Comparison of ENCODE assay signal across 27 cellular contexts in the genomic region with DNA sequence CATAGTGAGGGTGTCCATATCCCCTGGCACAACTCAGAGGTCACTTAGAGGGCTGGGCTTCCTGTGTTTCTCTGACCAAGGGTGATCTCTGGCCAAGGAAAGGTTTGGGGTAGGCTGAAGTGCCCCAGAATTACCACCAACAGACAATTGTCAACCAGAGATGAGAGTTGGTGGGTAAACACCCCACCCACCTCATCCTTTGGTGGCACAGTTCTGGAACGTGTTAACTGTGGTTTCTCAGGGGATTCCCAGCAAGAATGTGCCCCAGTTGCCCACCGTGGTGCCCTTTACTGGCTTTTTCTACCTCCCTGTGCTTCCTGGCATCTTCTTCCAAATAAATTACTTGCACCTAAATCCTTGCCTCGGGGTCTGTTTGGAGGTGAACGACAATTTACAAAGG. TPM values are rescaled to one million over a fixed set of nuclear protein-coding genes. Genes with fewer than 3 reads are reported as not detected.
DNase-seq lines count a peak whose midpoint lies in the region; ATAC-seq, FAIRE-seq and TF ChIP-seq lines count a peak whose summit lies in the region.
"Had no signal": no experiment of that assay in that cellular context is flagged by ENCODE, and none has a peak within 500 bp of the region (broad histone marks: within the 10 kb centered on the region; RNA-seq: fewer than 3 reads in every experiment).

No MANE protein-coding gene starts in this region.

- 26% methylated on average over 4 of the region's 4 CpGs for WGBS in GM12878 (ENCODE audit: insufficient coverage, insufficient replicate concordance, low lambda C conversion rate, missing lambda C conversion rate)

- H3K27me3 Mint-ChIP-seq in activated CD8-positive, alpha-beta T cell treated with anti-CD3 and anti-CD28 coated beads for 36 hours, result peaks cover 19% of the 10 kb centered on the region
- H3K27me3 Mint-ChIP-seq in activated CD8-positive, alpha-beta T cell treated with anti-CD3 and anti-CD28 coated beads, Interleukin-2, amount 10 ng/mL, durations not matched to agents 7 days and 5 days (ENCODE audit: low read depth), result no peaks in the 10 kb centered on the region
- H3K27me3 Mint-ChIP-seq in mesothelial cell of epicardium (ENCODE audit: low read depth), result no peaks in the 10 kb centered on the region

- H4K20me1 ChIP-seq in GM12878 (ENCODE audit: control insufficient read depth, insufficient read depth), result no peaks in the 10 kb centered on the region

- no peak overlapping the region for H3K4me3 Mint-ChIP-seq in activated CD8-positive, alpha-beta T cell treated with anti-CD3 and anti-CD28 coated beads for 36 hours
- H3K4me3 Mint-ChIP-seq in activated CD8-positive, alpha-beta T cell treated with anti-CD3 and anti-CD28 coated beads, Interleukin-2, amount 10 ng/mL, durations not matched to agents 7 days and 5 days, result no peak overlapping the region
- H3K4me3 Mint-ChIP-seq in mesothelial cell of epicardium, result no peak overlapping the region

- CTCF ChIA-PET in activated CD8-positive, alpha-beta T cell treated with anti-CD3 and anti-CD28 coated beads for 36 hours (lab: Charles Lee), result interaction anchor here (1.4 kb wide), 1 partner anchor 531 kb away, joined by 4 read pairs; no protein-coding TSS in a partner anchor
- CTCF ChIA-PET in activated CD8-positive, alpha-beta T cell treated with anti-CD3 and anti-CD28 coated beads, Interleukin-2, amount 10 ng/mL, durations not matched to agents 7 days and 5 days (lab: Charles Lee), result no interaction called here
- CTCF ChIA-PET in GM12878 (lab: Yijun Ruan, JAX), result interaction anchor here (3.2 to 6.2 kb wide), 2 partner anchors 8 to 18 kb away, joined by 23 to 118 read pairs; a partner anchor contains a TSS

- no peak overlapping the region for H3K9ac ChIP-seq in GM12878 (ENCODE audit: control insufficient read depth, insufficient read depth, low read length)

- H2AFZ ChIP-seq in GM12878 (ENCODE audit: control insufficient read depth, low read depth, low read length), result no peak overlapping the region
- H2AFZ ChIP-seq: PC-9 had no signal

- FAIRE-seq in GM12878 (lab: Jason Lieb, UNC), result no peak
- FAIRE-seq: GM18507, H1 had no signal

- TF ChIP-seq POLR2A in GM12878 (IDR thresholded peaks at IDR 0.05; ENCODE audit: low read depth, low read length), result no peak

- H3K27ac ChIP-seq in GM12878 (ENCODE audit: control insufficient read depth, insufficient read depth) (no peak overlapping the region), SJCRH30 (no peak overlapping the region)
- H3K27ac ChIP-seq: HL-60, PC-9, SJSA1 had no signal

- SMC1A ChIA-PET in GM12878 (lab: Charles Lee; ENCODE audit: uncharacterized antibody, unreplicated experiment), result interaction anchor here (3.5 to 6.5 kb wide), 2 partner anchors 18 to 71 kb away, joined by 17 to 42 read pairs; a partner anchor contains a TSS

- RAD21 ChIA-PET in GM12878 (lab: Charles Lee; ENCODE audit: unreplicated experiment), result no interaction called here

- in situ Hi-C loops in GM12878 (cut with MboI), result no loop called here

- H3K4me2 ChIP-seq in GM12878 (ENCODE audit: control insufficient read depth, insufficient read depth), result no peak overlapping the region
- H3K4me2 ChIP-seq: PC-9 had no signal

- H3K9me3 Mint-ChIP-seq in activated CD8-positive, alpha-beta T cell treated with anti-CD3 and anti-CD28 coated beads for 36 hours, result no peaks in the 10 kb centered on the region
- no peaks in the 10 kb centered on the region for H3K9me3 Mint-ChIP-seq in activated CD8-positive, alpha-beta T cell treated with anti-CD3 and anti-CD28 coated beads, Interleukin-2, amount 10 ng/mL, durations not matched to agents 7 days and 5 days (ENCODE audit: insufficient read depth)
- H3K9me3 Mint-ChIP-seq in mesothelial cell of epicardium, result peaks cover 18% of the 10 kb centered on the region

- no peak for TF ChIP-seq CTCF in activated CD8-positive, alpha-beta T cell treated with anti-CD3 and anti-CD28 coated beads for 36 hours (IDR thresholded peaks at IDR 0.05)
- TF ChIP-seq CTCF in GM12878 (IDR thresholded peaks at IDR 0.05 in 2 of 3, conservative IDR thresholded peaks at IDR 0.05 in 1 of 3; ENCODE audit: control insufficient read depth in 2 of 3, extremely low read depth in 1 of 3, insufficient read depth in 1 of 3, low read depth in 3 of 3, low read length in 3 of 3) (no peak), mesothelial cell of epicardium (IDR thresholded peaks at IDR 0.05; ENCODE audit: unreplicated experiment) (no peak)

- H3K36me3 ChIP-seq in GM12878 (ENCODE audit: control insufficient read depth in 2 of 2, insufficient read depth in 2 of 2, low read length in 1 of 2), result no peaks in the 10 kb centered on the region
- no peaks in the 10 kb centered on the region for H3K36me3 ChIP-seq in SJCRH30
- H3K36me3 ChIP-seq: BE2C, SJSA1 had no signal

- no peak for TF ChIP-seq EP300 in GM12878 (IDR thresholded peaks at IDR 0.05; ENCODE audit: borderline replicate concordance in 1 of 2, control insufficient read depth in 1 of 2, low read depth in 2 of 2, low read length in 2 of 2)

- POLR2A ChIA-PET in activated CD8-positive, alpha-beta T cell treated with anti-CD3 and anti-CD28 coated beads for 36 hours (lab: Charles Lee), result no interaction called here
- POLR2A ChIA-PET in activated CD8-positive, alpha-beta T cell treated with anti-CD3 and anti-CD28 coated beads, Interleukin-2, amount 10 ng/mL, durations not matched to agents 7 days and 5 days (lab: Charles Lee), result no interaction called here
- POLR2A ChIA-PET in GM12878 (lab: Charles Lee), result no interaction called here

- H3K4me1 ChIP-seq in GM12878 (ENCODE audit: control insufficient read depth, insufficient read depth, low read length), result peaks cover 3% of the 10 kb centered on the region
- H3K4me1 ChIP-seq in SJCRH30, result no peaks in the 10 kb centered on the region
- H3K4me1 ChIP-seq: BE2C had no signal

- no peaks in the 10 kb centered on the region for H3K9me3 ChIP-seq in GM12878 (replicated peaks; ENCODE audit: control insufficient read depth, insufficient read depth, low read length)
- H3K9me3 ChIP-seq in SJCRH30 (replicated peaks), result no peaks in the 10 kb centered on the region
- H3K9me3 ChIP-seq: BE2C, SJSA1 had no signal

- no TSS peak for BruUV-seq in GM12878 (replicated peaks; lab: Mats Ljungman, UMichigan)

- peak; percentile 28 for DNase-seq in activated CD8-positive, alpha-beta T cell treated with anti-CD3 and anti-CD28 coated beads for 36 hours
- DNase-seq in activated CD8-positive, alpha-beta T cell treated with anti-CD3 and anti-CD28 coated beads, Interleukin-2, amount 10 ng/mL, durations not matched to agents 7 days and 5 days, result no peak
- DNase-seq in GM12878 (ENCODE audit: low read depth, low spot score), result no peak
- DNase-seq in mesothelial cell of epicardium (ENCODE audit: low spot score in 2 of 2, unreplicated experiment in 2 of 2), result no peak
- no peak for DNase-seq in SJCRH30
- DNase-seq: 8988T; ACHN; BE2C; Calu3; DND-41; HCEC 1CT; NCI-H1048; NCI-H1694; NCI-H2029 treated with DMSO at 0.1 percent for 48 hours; NCI-H446 treated with DMSO at 0.1 percent for 48 hours; NCI-H526; NCI-H82; NK-92 treated with Interleukin-12 subunit alpha and Interleukin-12 subunit beta, amount 100 ng/mL, for 24 hours; PC-9 had no signal

- intact Hi-C loops in activated CD8-positive, alpha-beta T cell treated with anti-CD3 and anti-CD28 coated beads for 36 hours (cut with micrococcal nuclease), result no loop called here
- intact Hi-C loops in GM12878 (cut with micrococcal nuclease; ENCODE audit: unreplicated experiment), result no loop called here

- H3K4me1 Mint-ChIP-seq in activated CD8-positive, alpha-beta T cell treated with anti-CD3 and anti-CD28 coated beads for 36 hours (ENCODE audit: low read depth), result peaks cover 2% of the 10 kb centered on the region
- no peaks in the 10 kb centered on the region for H3K4me1 Mint-ChIP-seq in activated CD8-positive, alpha-beta T cell treated with anti-CD3 and anti-CD28 coated beads, Interleukin-2, amount 10 ng/mL, durations not matched to agents 7 days and 5 days (ENCODE audit: low read depth)
- H3K4me1 Mint-ChIP-seq in mesothelial cell of epicardium, result peaks cover 40% of the 10 kb centered on the region

- peak; percentile 45 for ATAC-seq in activated CD8-positive, alpha-beta T cell treated with anti-CD3 and anti-CD28 coated beads for 36 hours
- ATAC-seq in activated CD8-positive, alpha-beta T cell treated with anti-CD3 and anti-CD28 coated beads, Interleukin-2, amount 10 ng/mL, durations not matched to agents 7 days and 5 days, result no peak
- peak; percentile 8; the same call in 1 of the 3 replicates for ATAC-seq in GM12878
- ATAC-seq in GM19455 (IDR thresholded peaks at IDR 0.05; ENCODE audit: unreplicated experiment), result no peak
- no peak for ATAC-seq in HG03095 (IDR thresholded peaks at IDR 0.05; ENCODE audit: unreplicated experiment)
- ATAC-seq: Right ventricle myocardium inferior had no signal

- TF ChIP-seq RAD21 in GM12878 (IDR thresholded peaks at IDR 0.05; ENCODE audit: insufficient read depth, low read depth, low read length), result no peak

- no peak overlapping the region for H3K27ac Mint-ChIP-seq in activated CD8-positive, alpha-beta T cell treated with anti-CD3 and anti-CD28 coated beads for 36 hours
- H3K27ac Mint-ChIP-seq in activated CD8-positive, alpha-beta T cell treated with anti-CD3 and anti-CD28 coated beads, Interleukin-2, amount 10 ng/mL, durations not matched to agents 7 days and 5 days, result no peak overlapping the region
- H3K27ac Mint-ChIP-seq in mesothelial cell of epicardium, result peak overlapping the region; percentile 7

- H3K27me3 ChIP-seq in GM12878 (replicated peaks in 1 of 2; ENCODE audit: control insufficient read depth in 2 of 2, insufficient read depth in 2 of 2, low read length in 1 of 2), result peaks cover 0 to 2% of the 10 kb centered on the region in 2 experiments; a peak in 2 of 4 replicates
- H3K27me3 ChIP-seq in SJCRH30, result no peaks in the 10 kb centered on the region
- H3K27me3 ChIP-seq: BE2C, SJSA1 had no signal

- no peak overlapping the region for H3K4me3 ChIP-seq in GM12878
- no peak overlapping the region for H3K4me3 ChIP-seq in SJCRH30
- H3K4me3 ChIP-seq: PC-9, SJSA1 had no signal

- no peaks in the 10 kb centered on the region for H3K36me3 Mint-ChIP-seq in activated CD8-positive, alpha-beta T cell treated with anti-CD3 and anti-CD28 coated beads for 36 hours (ENCODE audit: low read depth)
- H3K36me3 Mint-ChIP-seq in activated CD8-positive, alpha-beta T cell treated with anti-CD3 and anti-CD28 coated beads, Interleukin-2, amount 10 ng/mL, durations not matched to agents 7 days and 5 days (ENCODE audit: low read depth), result no peaks in the 10 kb centered on the region
- peaks cover 3% of the 10 kb centered on the region for H3K36me3 Mint-ChIP-seq in mesothelial cell of epicardium

- H3K79me2 ChIP-seq in GM12878 (ENCODE audit: control insufficient read depth, insufficient read depth, low read length), result no peaks in the 10 kb centered on the region

RNA-seq across cellular contexts. Expression of a gene that starts 17.1 kb away (rescaled TPM):
- total RNA-seq in activated CD8-positive, alpha-beta T cell treated with anti-CD3 and anti-CD28 coated beads for 36 hours, result not detected
- total RNA-seq in activated CD8-positive, alpha-beta T cell treated with anti-CD3 and anti-CD28 coated beads, Interleukin-2, amount 10 ng/mL, durations not matched to agents 7 days and 5 days, result not detected
- 0.25 and 0.49 TPM in 2 replicates for total RNA-seq in GM12878 (2013; cell fraction: nucleolus; rRNA removed)
- total RNA-seq in GM12878 (2014; rRNA removed), result 0.16 and 0.17 TPM in 2 replicates
- 0.32 and 0.54 TPM in 2 replicates for total RNA-seq in GM12878 (2014; rRNA removed; fragmentation: Illumina TruSeq; extraction: Trizol)
- 0.10 and 0.51 TPM in 2 replicates for total RNA-seq in GM12878 (2021)
- not detected for polyA plus RNA-seq in GM12878 (2011; ENCODE audit: low read depth)
- 2.8 and 3.7 TPM in 2 replicates for polyA plus RNA-seq in GM12878 (2011; rRNA removed)
- polyA plus RNA-seq in GM12878 (2011; cell fraction: cytosol; rRNA removed), result 4.8 and 5.3 TPM in 2 replicates
- polyA plus RNA-seq in GM12878 (2011; cell fraction: nucleus; rRNA removed), result 5.2 TPM in 2 replicates
- 0.15 and 0.23 TPM in 2 replicates for polyA plus RNA-seq in GM12878 (2012)
- polyA plus RNA-seq in GM12878 (2014; fragmentation: Illumina TruSeq; extraction: Trizol), result 0.82 and 1.1 TPM in 2 replicates
- under 1 TPM in 1 of 2 experiments, not detected in 1; 0.21 TPM for polyA plus RNA-seq in GM12878 (2014; fragmentation: Nextera tagmentation; extraction: Ambion mirVana)
- 0.48 and 0.55 TPM in 2 replicates for polyA plus RNA-seq in GM12878 (2014; rRNA removed)
- under 1 TPM; 0.14 to 0.21 TPM for polyA plus RNA-seq in GM12878 (2016; fragmentation: Nextera tagmentation; extraction: Ambion mirVana)
- 7.7 and 8.0 TPM in 2 replicates for polyA minus RNA-seq in GM12878 (2011; rRNA and poly(A)+ RNA removed)
- 2.0 and 3.2 TPM in 2 replicates for polyA minus RNA-seq in GM12878 (2011; cell fraction: cytosol; rRNA and poly(A)+ RNA removed)
- polyA minus RNA-seq in GM12878 (2011; cell fraction: nucleus; rRNA and poly(A)+ RNA removed), result 5.6 and 9.0 TPM in 2 replicates
- total RNA-seq in mesothelial cell of epicardium, result 1.7 to 2.1 TPM (median 2.1 TPM) in 3 replicates
- total RNA-seq in SJCRH30 (2014; rRNA removed; shearing (Covaris generic)), result 0.16 and 0.25 TPM in 2 replicates

RNA-seq across cellular contexts. Expression of a gene that starts 26.8 kb away (rescaled TPM):
- total RNA-seq in activated CD8-positive, alpha-beta T cell treated with anti-CD3 and anti-CD28 coated beads for 36 hours, result not detected
- total RNA-seq in activated CD8-positive, alpha-beta T cell treated with anti-CD3 and anti-CD28 coated beads, Interleukin-2, amount 10 ng/mL, durations not matched to agents 7 days and 5 days, result not detected
- not detected in 2 replicates for total RNA-seq in GM12878 (2013; cell fraction: nucleolus; rRNA removed)
- not detected in 2 replicates for total RNA-seq in GM12878 (2014; rRNA removed)
- total RNA-seq in GM12878 (2014; rRNA removed; fragmentation: Illumina TruSeq; extraction: Trizol), result not detected in 2 replicates
- 0.21 TPM in 1 of 2 replicates, not detected in the other for total RNA-seq in GM12878 (2021)
- polyA plus RNA-seq in GM12878 (2011; ENCODE audit: low read depth), result not detected
- 0.05 and 0.10 TPM in 2 replicates for polyA plus RNA-seq in GM12878 (2011; rRNA removed)
- 0.12 and 0.25 TPM in 2 replicates for polyA plus RNA-seq in GM12878 (2011; cell fraction: cytosol; rRNA removed)
- polyA plus RNA-seq in GM12878 (2011; cell fraction: nucleus; rRNA removed), result 0.32 and 0.57 TPM in 2 replicates
- polyA plus RNA-seq in GM12878 (2012), result not detected in 2 replicates
- polyA plus RNA-seq in GM12878 (2014; fragmentation: Illumina TruSeq; extraction: Trizol), result not detected in 2 replicates
- polyA plus RNA-seq in GM12878 (2014; fragmentation: Nextera tagmentation; extraction: Ambion mirVana), result not detected
- not detected in 2 replicates for polyA plus RNA-seq in GM12878 (2014; rRNA removed)
- not detected for polyA plus RNA-seq in GM12878 (2016; fragmentation: Nextera tagmentation; extraction: Ambion mirVana)
- 0.15 TPM in 1 of 2 replicates, not detected in the other for polyA minus RNA-seq in GM12878 (2011; rRNA and poly(A)+ RNA removed)
- not detected in 2 replicates for polyA minus RNA-seq in GM12878 (2011; cell fraction: cytosol; rRNA and poly(A)+ RNA removed)
- polyA minus RNA-seq in GM12878 (2011; cell fraction: nucleus; rRNA and poly(A)+ RNA removed), result not detected in 2 replicates
- total RNA-seq in mesothelial cell of epicardium, result not detected in 3 replicates
- total RNA-seq in SJCRH30 (2014; rRNA removed; shearing (Covaris generic)), result 0.06 and 0.20 TPM in 2 replicates
- total RNA-seq: Calu3, PC-9, Right ventricle myocardium inferior, RPMI7951 had no signal

Comparison
In these comparisons a context has a peak if more than half of its experiments do, and no peak if none do; other contexts are left out.
1. ATAC-seq: peak in activated CD8-positive, alpha-beta T cell treated with anti-CD3 and anti-CD28 coated beads for 36 hours (single experiment) and GM12878 (single experiment); none in activated CD8-positive, alpha-beta T cell treated with anti-CD3 and anti-CD28 coated beads, Interleukin-2, amount 10 ng/mL, durations not matched to agents 7 days and 5 days (single experiment), GM19455 (single experiment) and HG03095 (single experiment).